23 cellular contexts compared by ENCODE assay signal in genomic region chr22:34334893-34335292, GRCh38.
"Had no signal": no experiment of that assay in that cellular context is flagged by ENCODE, and none has a peak within 500 bp of the region (broad histone marks: within the 10 kb centered on the region; RNA-seq: fewer than 3 reads in every experiment).

No MANE protein-coding gene starts in this region.

- H3K27me3 ChIP-seq: brain microvascular endothelial cell, testis, transverse colon had no signal

- H3K36me3 ChIP-seq: brain microvascular endothelial cell, left ventricle myocardium inferior, transverse colon had no signal

- ATAC-seq: effector memory CD8-positive, alpha-beta T cell; mucosa of descending colon; natural killer cell treated with Interleukin-12 subunit alpha and Interleukin-12 subunit beta and Interleukin-15 and Interleukin-18, amount 100 ng/mL, for 72 hours; right cardiac atrium; stimulated activated naive CD8-positive, alpha-beta T cell treated with anti-CD3 and anti-CD28 coated beads, Interleukin-15, Interleukin-2, amounts not matched to agents 100 U/mL and 50 U/mL, for 24 hours; WTC11 had no signal

- H3K27ac ChIP-seq: brain microvascular endothelial cell, left ventricle myocardium inferior, testis, transverse colon had no signal

- H3K4me1 ChIP-seq: left ventricle myocardium inferior, testis, transverse colon had no signal

- H3K9me3 ChIP-seq: testis, transverse colon had no signal

- DNase-seq: activated CD4-positive, alpha-beta memory T cell treated with anti-CD3 and anti-CD28 coated beads, Interleukin-2, amount 10 ng/mL, durations not matched to agents 7 days and 5 days; activated CD4-positive, alpha-beta T cell treated with anti-CD3 and anti-CD28 coated beads for 1 hour; activated CD4-positive, alpha-beta T cell treated with anti-CD3 and anti-CD28 coated beads, Interleukin-2, amount 10 ng/mL, durations not matched to agents 7 days and 5 days; activated CD8-positive, alpha-beta memory T cell treated with anti-CD3 and anti-CD28 coated beads, Interleukin-2, amount 50 U/mL, for 48 hours; activated gamma-delta T cell; activated naive CD4-positive, alpha-beta T cell treated with anti-CD3 and anti-CD28 coated beads, Interleukin-2, amount 10 ng/mL, durations not matched to agents 7 days and 5 days; activated naive CD8-positive, alpha-beta T cell treated with anti-CD3 and anti-CD28 coated beads, Interleukin-2, amount 10 ng/mL, durations not matched to agents 7 days and 5 days; activated T-cell treated with anti-CD3 and anti-CD28 coated beads, Interleukin-2, amount 50 U/mL, for 24 hours; brain microvascular endothelial cell; cortex of kidney; effector memory CD8-positive, alpha-beta T cell; foreskin melanocyte; islet precursor cell; left ventricle myocardium inferior; mucosa of descending colon; right cardiac atrium; stimulated activated naive CD8-positive, alpha-beta T cell treated with anti-CD3 and anti-CD28 coated beads, Interleukin-15, Interleukin-2, amounts not matched to agents 100 U/mL and 50 U/mL, for 24 hours; T1000; testis; transverse colon had no signal

- H3K4me3 ChIP-seq: left ventricle myocardium inferior, lung, mucosa of descending colon, testis, transverse colon had no signal
